8 cellular contexts compared by ENCODE assay signal in the genomic region with DNA sequence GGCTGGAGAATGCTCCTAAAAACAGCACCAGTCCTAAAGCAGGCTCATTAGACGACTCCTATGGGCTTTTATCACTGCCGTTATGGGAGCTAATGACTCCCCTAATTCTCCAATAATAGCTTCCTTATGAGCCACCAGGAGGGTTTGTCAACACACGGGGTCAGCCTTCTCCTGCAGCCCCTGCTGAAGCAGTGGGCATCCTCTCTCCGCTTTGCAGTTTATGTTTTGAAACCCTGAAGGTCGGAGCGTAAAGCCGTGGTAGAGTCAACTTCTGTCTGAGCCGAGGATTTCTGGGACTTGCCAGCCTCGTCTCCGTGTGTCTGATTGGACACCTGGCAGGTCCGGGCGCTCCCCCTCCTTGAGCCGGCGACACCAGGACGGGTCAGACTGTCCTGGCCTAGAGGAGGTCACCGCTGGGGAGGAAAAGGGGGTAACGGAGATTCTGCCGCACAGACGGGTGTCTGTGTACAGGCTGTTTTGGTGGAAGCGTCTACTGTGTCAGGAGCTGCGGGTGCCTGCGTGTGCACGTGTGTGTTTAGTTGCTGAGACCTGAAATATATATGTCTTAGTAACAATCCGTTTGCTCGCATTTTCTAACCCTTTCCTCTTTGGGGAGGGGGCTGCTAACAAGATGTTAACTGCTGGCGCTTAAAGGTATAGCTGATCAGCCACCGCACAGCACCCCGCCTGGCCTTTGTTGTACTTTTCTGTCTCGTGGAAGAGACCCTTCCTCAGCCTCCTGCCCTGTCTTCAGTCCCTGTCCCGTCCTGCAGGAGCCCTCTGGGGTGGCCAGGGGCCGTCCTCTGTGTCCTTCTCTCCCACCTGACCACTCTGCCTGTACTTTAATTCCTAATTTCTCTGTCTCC. TPM values are rescaled to one million over a fixed set of nuclear protein-coding genes. Genes with fewer than 3 reads are reported as not detected.
A peak's percentile ranks its signal among the peaks of the same experiment; 100 is the strongest.
DNase-seq lines count a peak whose midpoint lies in the region; ATAC-seq and TF ChIP-seq lines count a peak whose summit lies in the region.

No MANE protein-coding gene starts in this region.

- TF ChIP-seq RAD21 in IMR-90 (IDR thresholded peaks at IDR 0.05; ENCODE audit: low read length) = no peak

- DNase-seq in IMR-90 = no peak
- DNase-seq in astrocyte of the hippocampus (ENCODE audit: low read depth, low spot score) = peak; percentile 52
- peak; percentile 63 for DNase-seq in left lobe of liver (ENCODE audit: low spot score)
- peak; percentile 73 to 78 for DNase-seq in thyroid gland
- DNase-seq in DMS153 (lab: John Stamatoyannopoulos, UW) = no peak

- H4K91ac ChIP-seq in IMR-90 (ENCODE audit: insufficient read depth, low read depth, low read length) = peak overlapping the region; percentile 47; the same call in 1 of the 2 replicates

- no peaks in the 10 kb centered on the region for H3K9me3 ChIP-seq in BLaER1 treated with 17β-estradiol and CSF1 and Interleukin-3, amounts not matched to agents 10 nM and 100 nM (replicated peaks in 1 of 11)
- H3K9me3 ChIP-seq in IMR-90 (ENCODE audit: control insufficient read depth, insufficient read depth, low read length) (no peaks in the 10 kb centered on the region), thyroid gland (no peaks in the 10 kb centered on the region)

- no peak overlapping the region for H3K18ac ChIP-seq in IMR-90 (ENCODE audit: low read depth, low read length)

- H2AK9ac ChIP-seq in IMR-90 (replicated peaks; ENCODE audit: low read depth, low read length, poor library complexity) = peak overlapping the region; percentile 96

- H3K14ac ChIP-seq in IMR-90 (replicated peaks; ENCODE audit: low read depth, low read length) = peak overlapping the region; percentile 74

- H3K79me1 ChIP-seq in IMR-90 (ENCODE audit: low read depth in 1 of 2, low read length in 2 of 2) = peaks cover 0 to 60% of the 10 kb centered on the region in 2 experiments; a peak in 2 of 4 replicates

- in situ Hi-C loops in IMR-90 (cut with MboI; ENCODE audit: low sequenced_read_pairs) = no loop called here

- dilution Hi-C loops in IMR-90 (cut with HindIII; ENCODE audit: low sequenced_read_pairs, unreplicated experiment) = no loop called here

- intact Hi-C loops in IMR-90 (cut with micrococcal nuclease) = loop anchor here (1.0 kb wide), 2 partner anchors 61 to 161 kb away; no protein-coding TSS in a partner anchor
- intact Hi-C loops in thyroid gland (cut with DNase I) = no loop called here

- H3K9me1 ChIP-seq in IMR-90 (ENCODE audit: insufficient read depth, low read length) = peaks cover 17% of the 10 kb centered on the region

- peak overlapping the region; percentile 53 to 92 (median 85); a peak in 21 of 22 replicates for H3K27ac ChIP-seq in BLaER1 treated with 17β-estradiol and CSF1 and Interleukin-3, amounts not matched to agents 10 nM and 100 nM
- H3K27ac ChIP-seq in IMR-90 (ENCODE audit: insufficient read depth, low read length) (peak overlapping the region; percentile 31), thyroid gland (peak overlapping the region; percentile 74 to 94 (median 85))

- H4K5ac ChIP-seq in IMR-90 (ENCODE audit: low read depth, low read length) = no peak overlapping the region

- H3K4me3 ChIP-seq in BLaER1 treated with 17β-estradiol and CSF1 and Interleukin-3, amounts not matched to agents 10 nM and 100 nM = peak overlapping the region; percentile 74 to 95 (median 80)
- H3K4me3 ChIP-seq in IMR-90 (ENCODE audit: insufficient read depth, low read depth, low read length) (peak overlapping the region; percentile 73), thyroid gland (replicated peaks in 1 of 3) (peak overlapping the region; percentile 19 to 67 (median 61))

- peak overlapping the region; percentile 86; the same call in 1 of the 2 replicates for H3K23ac ChIP-seq in IMR-90 (ENCODE audit: low read depth, low read length)

- TF ChIP-seq POLR2A in IMR-90 (IDR thresholded peaks at IDR 0.05; ENCODE audit: low read depth, low read length) = no peak
- TF ChIP-seq POLR2A in thyroid gland (IDR thresholded peaks at IDR 0.05) = peak in 1 of 2 donors; percentile 53

- H3K36me3 ChIP-seq in BLaER1 treated with 17β-estradiol and CSF1 and Interleukin-3, amounts not matched to agents 10 nM and 100 nM = peaks cover 0 to 4% (median 0%) of the 10 kb centered on the region in 11 experiments; a peak in 3 of 22 replicates
- H3K36me3 ChIP-seq in IMR-90 (ENCODE audit: control insufficient read depth, insufficient read depth, low read length) (no peaks in the 10 kb centered on the region), thyroid gland (no peaks in the 10 kb centered on the region)

- peak overlapping the region; percentile 21 for H2BK5ac ChIP-seq in IMR-90 (ENCODE audit: low read depth, low read length, poor library complexity, severe bottlenecking)

- no peak overlapping the region for H3K56ac ChIP-seq in IMR-90 (ENCODE audit: extremely low read depth, insufficient read depth, low read length)

- peak overlapping the region; percentile 93 to 100 (median 98) for H3K4me2 ChIP-seq in BLaER1 treated with 17β-estradiol and CSF1 and Interleukin-3, amounts not matched to agents 10 nM and 100 nM
- H3K4me2 ChIP-seq in IMR-90 (ENCODE audit: low read depth, low read length) = peak overlapping the region; percentile 97

- H4K8ac ChIP-seq in IMR-90 (ENCODE audit: low read depth in 2 of 2, low read length in 2 of 2) = peak overlapping the region in 1 of 2 experiments; percentile 7; a peak in 1 of 4 replicates

- H2BK120ac ChIP-seq in IMR-90 (ENCODE audit: low read depth, low read length) = no peak overlapping the region

- no TSS peak for BruUV-seq in IMR-90 (replicated peaks; lab: Mats Ljungman, UMichigan)

- POLR2A ChIA-PET in IMR-90 (lab: Charles Lee; ENCODE audit: unreplicated experiment) = interaction anchor here (0.5 to 1.1 kb wide), 2 partner anchors 58 to 130 kb away, joined by 3 read pairs; no protein-coding TSS in a partner anchor

- no peak overlapping the region for H2BK20ac ChIP-seq in IMR-90 (ENCODE audit: low read depth, low read length)

- H3K27me3 ChIP-seq in BLaER1 treated with 17β-estradiol and CSF1 and Interleukin-3, amounts not matched to agents 10 nM and 100 nM = no peaks in the 10 kb centered on the region; a peak in 1 of 22 replicates
- H3K27me3 ChIP-seq in IMR-90 (ENCODE audit: control insufficient read depth, insufficient read depth, low read length) (no peaks in the 10 kb centered on the region), thyroid gland (no peaks in the 10 kb centered on the region)

- peak overlapping the region; percentile 65 for H2AFZ ChIP-seq in IMR-90 (replicated peaks; ENCODE audit: low read length, poor library complexity)

- no peak for TF ChIP-seq CTCF in IMR-90 (conservative IDR thresholded peaks at IDR 0.05; ENCODE audit: low read depth, low read length)
- no peak for TF ChIP-seq CTCF in thyroid gland (IDR thresholded peaks at IDR 0.05)

- peak overlapping the region; percentile 23; the same call in 1 of the 2 replicates for H3K4ac ChIP-seq in IMR-90 (ENCODE audit: low read depth, low read length)

- no peak for ATAC-seq in IMR-90 (ENCODE audit: low read depth)
- peak; percentile 7 for ATAC-seq in left lobe of liver
- ATAC-seq in activated CD4-positive, CD25-positive, alpha-beta regulatory T cell treated with anti-CD3 and anti-CD28 coated beads, Interleukin-2, amount 50 U/mL, for 24 hours = no peak
- no peak for ATAC-seq in GM21526 (IDR thresholded peaks at IDR 0.05; ENCODE audit: low FRiP score, unreplicated experiment)

- H3K4me1 ChIP-seq in BLaER1 treated with 17β-estradiol and CSF1 and Interleukin-3, amounts not matched to agents 10 nM and 100 nM = peaks cover 79 to 90% (median 87%) of the 10 kb centered on the region in 10 experiments
- H3K4me1 ChIP-seq in IMR-90 (ENCODE audit: control insufficient read depth, insufficient read depth, low read length) (peaks cover 26% of the 10 kb centered on the region), thyroid gland (peaks cover 54 to 55% of the 10 kb centered on the region in 2 donors)

- H4K20me1 ChIP-seq in BLaER1 treated with 17β-estradiol and CSF1 and Interleukin-3, amounts not matched to agents 10 nM and 100 nM = peaks cover 49 to 92% (median 82%) of the 10 kb centered on the region in 11 experiments
- H4K20me1 ChIP-seq in IMR-90 (ENCODE audit: insufficient read depth, low read length) = peaks cover 53% of the 10 kb centered on the region

- peak overlapping the region; percentile 87 to 97 (median 91) for H3K9ac ChIP-seq in BLaER1 treated with 17β-estradiol and CSF1 and Interleukin-3, amounts not matched to agents 10 nM and 100 nM
- H3K9ac ChIP-seq in IMR-90 (ENCODE audit: low read depth, low read length) = peak overlapping the region; percentile 68

- CTCF ChIA-PET in IMR-90 (lab: Yijun Ruan, JAX) = interaction anchor here (1.5 kb wide), 1 partner anchor 31 kb away, joined by 3 read pairs; no protein-coding TSS in a partner anchor

- H2BK15ac ChIP-seq in IMR-90 (ENCODE audit: low read depth, low read length) = no peak overlapping the region

- H2AK5ac ChIP-seq in IMR-90 (ENCODE audit: low read depth, low read length) = peak overlapping the region; percentile 82

- WGBS in IMR-90 (ENCODE audit: extremely low coverage in 2 of 2, insufficient read length in 1 of 2), 2 experiments = 10% methylated on average over 13 of the region's 31 CpGs; no CpG with 5 or more reads in 1 of the 2 experiments
- 10 to 16% methylated on average over 21 to 31 of the region's 31 CpGs for WGBS in thyroid gland, 2 donors

TF ChIP-seq in IMR-90, 13 proteins besides CTCF, POLR2A, EP300 and RAD21:
- TF ChIP-seq SMC3 (IDR thresholded peaks at IDR 0.05; ENCODE audit: low read depth, low read length) (0 out of 2 replicates have a peak, but pooled peaks have one; percentile 7), NFE2L2 (IDR thresholded peaks at IDR 0.05; ENCODE audit: low read depth, low read length) (no peak), BHLHE40 (IDR thresholded peaks at IDR 0.05; ENCODE audit: low read depth, low read length) (peak; percentile 55), MXI1 (IDR thresholded peaks at IDR 0.05; ENCODE audit: borderline replicate concordance, low read depth, low read length) (peak; percentile 75; the same call in 1 of the 2 replicates)

RNA-seq across cellular contexts. Expression of a gene that starts 1.9 kb away (rescaled TPM):
- total RNA-seq in IMR-90 (2012; rRNA removed) (5.0 TPM in 2 replicates), left lobe of liver (38.1 TPM), thyroid gland (10 to 100 TPM; 44.3 to 87.2 (median 75.8) TPM)
- 17.9 and 20.8 TPM in 2 replicates for polyA plus RNA-seq in IMR-90 (2012; rRNA removed)
- polyA plus RNA-seq in IMR-90 (2012; cell fraction: cytosol; rRNA removed) = 9.5 and 17.5 TPM in 2 replicates
- polyA plus RNA-seq in IMR-90 (2012; cell fraction: nucleus; rRNA removed; ENCODE audit: low replicate concordance) = 37.9 and 61.0 TPM in 2 replicates

Comparison
In these comparisons a context has a peak if more than half of its experiments do, and no peak if none do; other contexts are left out.
1. H3K27ac ChIP-seq: peak in every context shown above with its lines; median percentile 85 in BLaER1 treated with 17β-estradiol and CSF1 and Interleukin-3, amounts not matched to agents 10 nM and 100 nM; 85 in thyroid gland; 31 in IMR-90.
2. DNase-seq: peak in astrocyte of the hippocampus (single experiment), left lobe of liver (single experiment) and thyroid gland (2 of 2); none in IMR-90 (single experiment) and DMS153 (single experiment).
3. Peak in every context shown above with its lines, with median percentiles within 50 percentile points of each other: H3K4me3 ChIP-seq.